Comparison of ENCODE assay signal across 23 cellular contexts in the genomic region with DNA sequence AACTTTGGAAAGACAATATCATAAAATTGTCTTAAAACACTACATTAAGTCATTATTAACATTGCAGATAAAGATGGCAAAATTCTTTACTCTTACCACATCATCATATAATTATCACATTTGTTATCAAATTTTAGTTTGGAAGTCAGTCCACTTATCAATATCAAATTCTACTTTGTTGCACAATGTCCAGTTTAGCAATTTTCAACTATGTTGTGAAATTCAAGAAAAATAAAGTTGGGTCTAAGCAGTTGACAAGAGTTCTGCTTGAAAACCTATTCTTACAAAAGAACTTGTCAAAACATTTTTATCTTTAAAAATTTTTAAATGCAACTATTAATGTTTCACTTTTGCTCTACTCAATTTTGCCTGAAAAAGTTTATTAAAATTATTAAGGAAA.
"Had no signal": no experiment of that assay in that cellular context is flagged by ENCODE, and none has a peak within 500 bp of the region (broad histone marks: within the 10 kb centered on the region; RNA-seq: fewer than 3 reads in every experiment).

No MANE protein-coding gene starts in this region.

- H3K9me3 ChIP-seq: mucosa of descending colon, sigmoid colon, testis, tibial artery had no signal

- H3K36me3 ChIP-seq: heart right ventricle, left lung, neutrophil, sigmoid colon, spleen, tibial artery had no signal

- H3K27me3 ChIP-seq: foreskin keratinocyte, heart right ventricle, left lung, neutrophil, sigmoid colon, spleen, testis, tibial artery had no signal

- DNase-seq: cortex of kidney; effector memory CD8-positive, alpha-beta T cell; erythroblast; foreskin keratinocyte; glutamatergic neuron; heart right ventricle; hippocampal formation; left cardiac atrium; left lung; mesenchymal stem cell; mucosa of descending colon; naive B cell; sigmoid colon; spleen; stimulated activated CD4-positive, alpha-beta T cell treated with anti-CD3 and anti-CD28 coated beads, Interleukin-4, amount 100 ng/mL, for 4 hours; stimulated activated naive CD8-positive, alpha-beta T cell treated with anti-CD3 and anti-CD28 coated beads, Interleukin-15, Interleukin-2, amounts not matched to agents 100 U/mL and 50 U/mL, for 24 hours; substantia nigra; testis; tibial artery had no signal

- H3K4me1 ChIP-seq: foreskin keratinocyte, left lung, parathyroid adenoma, sigmoid colon, spleen, testis had no signal

- ATAC-seq: effector memory CD8-positive, alpha-beta T cell; foreskin keratinocyte; heart right ventricle; left cardiac atrium; left lung; mucosa of descending colon; natural killer cell treated with Interleukin-12 subunit alpha and Interleukin-12 subunit beta and Interleukin-15 and Interleukin-18, amount 100 ng/mL, for 72 hours; stimulated activated memory B cell treated with anti-CD40 and anti-IgM and Interleukin-4, amounts not matched to agents 10 μg/mL and 1 μg/mL and 100 μg/mL, for 72 hours; stimulated activated naive CD8-positive, alpha-beta T cell treated with anti-CD3 and anti-CD28 coated beads, Interleukin-15, Interleukin-2, amounts not matched to agents 100 U/mL and 50 U/mL, for 24 hours had no signal

- H3K4me3 ChIP-seq: heart right ventricle, left lung, mucosa of descending colon, sigmoid colon, spleen, testis, tibial artery had no signal

- H3K27ac ChIP-seq: foreskin keratinocyte, heart right ventricle, left lung, neutrophil, parathyroid adenoma, sigmoid colon, spleen, testis, tibial artery had no signal
